Comparison of ENCODE assay signal across 8 cellular contexts in the genomic region with DNA sequence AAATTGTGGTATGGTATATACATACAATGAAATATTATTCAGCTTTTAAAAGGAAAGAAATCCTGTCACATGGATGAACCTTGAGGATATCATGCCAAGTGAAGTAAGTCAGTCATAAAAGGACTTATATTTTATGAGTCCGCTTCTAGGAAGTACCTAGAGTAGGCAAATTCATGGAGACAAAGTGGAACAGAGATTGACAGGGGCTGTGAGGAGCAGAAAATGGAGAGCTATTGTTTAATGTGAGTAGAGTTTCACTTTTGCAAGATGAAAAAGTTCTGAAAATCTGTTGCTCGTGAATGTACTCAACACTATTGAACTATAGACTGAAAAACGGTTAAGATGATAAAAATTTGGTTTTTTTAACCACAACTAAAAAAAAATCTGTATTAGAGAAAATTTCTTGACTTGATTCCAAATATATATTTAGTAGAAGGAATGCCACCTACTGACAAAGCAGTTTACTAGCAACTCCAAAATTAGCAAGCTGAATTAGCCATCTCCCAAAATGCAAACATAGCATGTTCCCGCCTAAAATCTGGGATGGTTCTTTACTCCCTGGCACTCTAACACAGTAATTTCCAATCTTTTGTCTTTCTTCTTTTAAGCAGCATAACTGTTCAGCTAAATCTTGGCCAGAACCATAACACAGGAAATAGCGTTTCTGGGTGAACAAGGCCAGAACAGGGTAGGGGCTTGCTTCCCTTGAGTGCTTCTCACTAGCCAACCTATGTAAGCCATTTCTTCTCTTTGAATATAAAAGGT. TPM values are rescaled to one million over a fixed set of nuclear protein-coding genes. Genes with fewer than 3 reads are reported as not detected.
DNase-seq lines count a peak whose midpoint lies in the region; ATAC-seq, FAIRE-seq and TF ChIP-seq lines count a peak whose summit lies in the region.

No MANE protein-coding gene starts in this region.

- TF ChIP-seq CTCF in SU-DHL-6 (IDR thresholded peaks at IDR 0.05; ENCODE audit: insufficient read depth, low read length, poor library complexity, severe bottlenecking) (no peak), fibroblast of villous mesenchyme (IDR thresholded peaks at IDR 0.05; ENCODE audit: insufficient read depth, low read depth, low read length) (peak; percentile 6)

- CTCF ChIA-PET in activated CD4-positive, alpha-beta T cell treated with anti-CD3 and anti-CD28 coated beads, Interleukin-2, amount 10 ng/mL, durations not matched to agents 7 days and 5 days (lab: Charles Lee) = interaction anchor here (0.9 to 1.2 kb wide), 2 partner anchors 14 to 16 kb away, joined by 3 to 4 read pairs; no protein-coding TSS in a partner anchor

- H3F3A ChIP-seq in SU-DHL-6 (ENCODE audit: insufficient read depth) = no peaks in the 10 kb centered on the region

- H3K4me1 Mint-ChIP-seq in activated CD4-positive, alpha-beta T cell treated with anti-CD3 and anti-CD28 coated beads, Interleukin-2, amount 10 ng/mL, durations not matched to agents 7 days and 5 days = peaks cover 38% of the 10 kb centered on the region

- FAIRE-seq in small intestine (lab: Jason Lieb, UNC) (no peak), frontal cortex (lab: Jason Lieb, UNC) (no peak)

- ATAC-seq in HG03097 (IDR thresholded peaks at IDR 0.05; ENCODE audit: low FRiP score, unreplicated experiment) (no peak), left colon (no peak)

- intact Hi-C loops in left colon (cut with DNase I, micrococcal nuclease) = no loop called here

- H3K27ac ChIP-seq in SU-DHL-6 (ENCODE audit: low read depth, low read length) (peak overlapping the region; percentile 36; the same call in 1 of the 2 replicates), small intestine (ENCODE audit: low read depth in 1 of 2, low read length in 1 of 2) (peak overlapping the region in 1 of 2 donors; percentile 9)

- H3K36me3 Mint-ChIP-seq in activated CD4-positive, alpha-beta T cell treated with anti-CD3 and anti-CD28 coated beads, Interleukin-2, amount 10 ng/mL, durations not matched to agents 7 days and 5 days (ENCODE audit: low read depth) = peaks cover 19% of the 10 kb centered on the region

- H3K9me3 Mint-ChIP-seq in activated CD4-positive, alpha-beta T cell treated with anti-CD3 and anti-CD28 coated beads, Interleukin-2, amount 10 ng/mL, durations not matched to agents 7 days and 5 days = no peaks in the 10 kb centered on the region

- peak overlapping the region; percentile 100 for H3K4me3 Mint-ChIP-seq in activated CD4-positive, alpha-beta T cell treated with anti-CD3 and anti-CD28 coated beads, Interleukin-2, amount 10 ng/mL, durations not matched to agents 7 days and 5 days

- H3K4me2 ChIP-seq in SU-DHL-6 (ENCODE audit: low read depth, low read length, poor library complexity, severe bottlenecking) = peak overlapping the region; percentile 98

- no peaks in the 10 kb centered on the region for H3K27me3 Mint-ChIP-seq in activated CD4-positive, alpha-beta T cell treated with anti-CD3 and anti-CD28 coated beads, Interleukin-2, amount 10 ng/mL, durations not matched to agents 7 days and 5 days

- no peaks in the 10 kb centered on the region for H3K4me1 ChIP-seq in small intestine (ENCODE audit: control insufficient read depth in 2 of 2, insufficient read depth in 1 of 2, low read depth in 1 of 2, low read length in 1 of 2)

- H3K9ac ChIP-seq in SU-DHL-6 (ENCODE audit: low read length) = peak overlapping the region; percentile 85

- H3K27me3 ChIP-seq in SU-DHL-6 (ENCODE audit: low read length) (no peaks in the 10 kb centered on the region), small intestine (ENCODE audit: control insufficient read depth in 2 of 2, insufficient read depth in 2 of 2, low read length in 2 of 2) (no peaks in the 10 kb centered on the region)

- no peak overlapping the region for H2AFZ ChIP-seq in SU-DHL-6 (ENCODE audit: low read depth, low read length, severe bottlenecking)

- peaks cover 41% of the 10 kb centered on the region for H3K79me2 ChIP-seq in SU-DHL-6 (ENCODE audit: insufficient read depth, low read length)

- peak; percentile 18 for DNase-seq in activated CD4-positive, alpha-beta T cell treated with anti-CD3 and anti-CD28 coated beads, Interleukin-2, amount 10 ng/mL, durations not matched to agents 7 days and 5 days
- no peak for DNase-seq in activated CD4-positive, alpha-beta T cell treated with anti-CD3 and anti-CD28 coated beads, Interleukin-2, amount 50 U/mL, for 48 hours
- DNase-seq in fibroblast of villous mesenchyme (ENCODE audit: low read depth) = no peak
- DNase-seq in small intestine = peak; percentile 6
- no peak for DNase-seq in frontal cortex (ENCODE audit: low spot score in 2 of 2)
- DNase-seq in left colon = no peak

- no peaks in the 10 kb centered on the region for H4K20me1 ChIP-seq in SU-DHL-6 (ENCODE audit: low read depth, low read length)

- POLR2A ChIA-PET in activated CD4-positive, alpha-beta T cell treated with anti-CD3 and anti-CD28 coated beads, Interleukin-2, amount 10 ng/mL, durations not matched to agents 7 days and 5 days (lab: Charles Lee) = interaction anchor here (0.6 to 0.7 kb wide), 3 partner anchors 46 to 192 kb away, joined by 3 to 9 read pairs (median 3); no protein-coding TSS in a partner anchor

- peak overlapping the region; percentile 84 for H3K4me3 ChIP-seq in SU-DHL-6 (ENCODE audit: insufficient read depth, low read length, poor library complexity, severe bottlenecking)
- peak overlapping the region; percentile 93 for H3K4me3 ChIP-seq in fibroblast of villous mesenchyme (ENCODE audit: low read depth, low read length)
- peak overlapping the region in 1 of 2 donors; percentile 66 for H3K4me3 ChIP-seq in small intestine (ENCODE audit: low read depth in 1 of 2, low read length in 2 of 2)

- no peaks in the 10 kb centered on the region for H3K9me2 ChIP-seq in SU-DHL-6 (replicated peaks; ENCODE audit: insufficient read depth, low read length)

- 16 to 21% (median 21%) methylated on average over 5 of the region's 5 CpGs for WGBS in small intestine, 3 donors

- H3K27ac Mint-ChIP-seq in activated CD4-positive, alpha-beta T cell treated with anti-CD3 and anti-CD28 coated beads, Interleukin-2, amount 10 ng/mL, durations not matched to agents 7 days and 5 days = peak overlapping the region; percentile 89

- H3K36me3 ChIP-seq in SU-DHL-6 (ENCODE audit: low read length) (no peaks in the 10 kb centered on the region), small intestine (ENCODE audit: control insufficient read depth in 2 of 2, insufficient read depth in 2 of 2, low read length in 2 of 2) (peaks cover 8 to 15% of the 10 kb centered on the region in 2 donors)

- H3K9me3 ChIP-seq in SU-DHL-6 (ENCODE audit: insufficient read depth, low read length) = no peaks in the 10 kb centered on the region
- H3K9me3 ChIP-seq in small intestine (ENCODE audit: control insufficient read depth, low read depth) = no peaks in the 10 kb centered on the region

RNA-seq across cellular contexts. Expression of gene UFD1, which starts 1.5 kb away (rescaled TPM):
- total RNA-seq in activated CD4-positive, alpha-beta T cell treated with anti-CD3 and anti-CD28 coated beads, Interleukin-2, amount 10 ng/mL, durations not matched to agents 7 days and 5 days = 100 to 1,000 TPM in 1 of 2 experiments, 10 to 100 TPM in 1; 93.1 to 114 TPM
- total RNA-seq in fibroblast of villous mesenchyme (44.9 and 67.3 TPM in 2 replicates), frontal cortex (32.2 TPM), left colon (10 to 100 TPM; 48.8 to 51.8 TPM)
- polyA plus RNA-seq in small intestine = 100 to 1,000 TPM in 1 of 3 donors, 10 to 100 TPM in 2; 79.6 to 112 (median 83.2) TPM

RNA-seq across cellular contexts. Expression of gene CDC45, which starts 2.2 kb away (rescaled TPM):
- total RNA-seq in activated CD4-positive, alpha-beta T cell treated with anti-CD3 and anti-CD28 coated beads, Interleukin-2, amount 10 ng/mL, durations not matched to agents 7 days and 5 days = 10 to 100 TPM; 59.5 to 65.7 TPM
- total RNA-seq in fibroblast of villous mesenchyme (8.1 and 10.4 TPM in 2 replicates), frontal cortex (0.82 TPM), left colon (1 to 10 TPM; 2.7 to 7.0 TPM)
- polyA plus RNA-seq in small intestine = 10 to 100 TPM in 1 of 3 donors, 1 to 10 TPM in 2; 2.2 to 13.8 (median 2.2) TPM

RNA-seq across cellular contexts. Expression of gene C22orf39, which starts 30.0 kb away (rescaled TPM):
- 10 to 100 TPM; 33.3 to 34.0 TPM for total RNA-seq in activated CD4-positive, alpha-beta T cell treated with anti-CD3 and anti-CD28 coated beads, Interleukin-2, amount 10 ng/mL, durations not matched to agents 7 days and 5 days
- total RNA-seq in fibroblast of villous mesenchyme (11.3 and 12.5 TPM in 2 replicates), frontal cortex (38.3 TPM), left colon (10 to 100 TPM; 20.1 to 23.4 TPM)
- 10 to 100 TPM; 28.6 to 32.2 (median 29.5) TPM for polyA plus RNA-seq in small intestine

RNA-seq across cellular contexts. Expression of gene MRPL40, which starts 45.2 kb away (rescaled TPM):
- total RNA-seq in activated CD4-positive, alpha-beta T cell treated with anti-CD3 and anti-CD28 coated beads, Interleukin-2, amount 10 ng/mL, durations not matched to agents 7 days and 5 days = 10 to 100 TPM; 19.7 to 19.9 TPM
- total RNA-seq in fibroblast of villous mesenchyme (46.2 and 52.2 TPM in 2 replicates), frontal cortex (18.8 TPM), left colon (10 to 100 TPM; 16.6 to 20.1 TPM)
- 10 to 100 TPM; 25.2 to 33.5 (median 27.3) TPM for polyA plus RNA-seq in small intestine

RNA-seq across cellular contexts. Expression of gene HIRA, which starts 46.0 kb away (rescaled TPM):
- 10 to 100 TPM; 45.0 to 51.2 TPM for total RNA-seq in activated CD4-positive, alpha-beta T cell treated with anti-CD3 and anti-CD28 coated beads, Interleukin-2, amount 10 ng/mL, durations not matched to agents 7 days and 5 days
- total RNA-seq in fibroblast of villous mesenchyme (18.7 and 19.0 TPM in 2 replicates), frontal cortex (21.6 TPM), left colon (10 to 100 TPM; 26.9 to 34.9 TPM)
- polyA plus RNA-seq in small intestine = 10 to 100 TPM; 15.7 to 25.8 (median 16.8) TPM

Comparison
In these comparisons a context has a peak if more than half of its experiments do, and no peak if none do; other contexts are left out.
1. DNase-seq: peak in activated CD4-positive, alpha-beta T cell treated with anti-CD3 and anti-CD28 coated beads, Interleukin-2, amount 10 ng/mL, durations not matched to agents 7 days and 5 days (single experiment) and small intestine (single experiment); none in activated CD4-positive, alpha-beta T cell treated with anti-CD3 and anti-CD28 coated beads, Interleukin-2, amount 50 U/mL, for 48 hours (0 of 2), fibroblast of villous mesenchyme (single experiment), frontal cortex (0 of 2) and left colon (0 of 2).